In genomic region chr16:47887496-47887895, GRCh38 we compare ENCODE assay signal across 15 cellular contexts.
A peak's percentile ranks its signal among the peaks of the same experiment; 100 is the strongest.
DNase-seq lines count a peak whose midpoint lies in the region; ATAC-seq and TF ChIP-seq lines count a peak whose summit lies in the region.
"Had no signal": no experiment of that assay in that cellular context is flagged by ENCODE, and none has a peak within 500 bp of the region (broad histone marks: within the 10 kb centered on the region; RNA-seq: fewer than 3 reads in every experiment).

No MANE protein-coding gene starts in this region.

- no peaks in the 10 kb centered on the region for H3K79me2 ChIP-seq in GM23338 (replicated peaks; ENCODE audit: insufficient read depth)
- no peaks in the 10 kb centered on the region for H3K79me2 ChIP-seq in osteoblast (ENCODE audit: insufficient read depth, low read length)
- H3K79me2 ChIP-seq: parathyroid adenoma had no signal

- DNase-seq in GM23338 (ENCODE audit: low spot score), result peak; percentile 62
- DNase-seq in NCI-H526 treated with DMSO at 0.1 percent for 48 hours (lab: John Stamatoyannopoulos, UW), result peak; percentile 48
- peak; percentile 16 for DNase-seq in epithelial cell of proximal tubule (ENCODE audit: low read depth)
- peak; percentile 68 for DNase-seq in osteoblast (ENCODE audit: insufficient read length, low spot score, missing footprints)
- DNase-seq in hypothalamus (lab: John Stamatoyannopoulos, UW), result no peak
- DNase-seq in NCI-H1105 treated with DMSO at 0.1 percent for 48 hours (lab: John Stamatoyannopoulos, UW), result no peak
- no peak for DNase-seq in lower leg skin (ENCODE audit: low spot score in 2 of 2)
- DNase-seq: activated CD4-positive, alpha-beta T cell treated with anti-CD3 and anti-CD28 coated beads, Interleukin-2, amount 10 ng/mL, durations not matched to agents 7 days and 5 days; DMS 273 treated with DMSO at 0.1 percent for 48 hours; effector memory CD8-positive, alpha-beta T cell; NCI-H2081 treated with DMSO at 0.1 percent for 48 hours had no signal

- H2AFZ ChIP-seq in GM23338 (0 out of 2 replicates have a peak overlapping the region, but pooled peaks have one; percentile 1), osteoblast (ENCODE audit: low read length) (peak overlapping the region; percentile 63)
- H2AFZ ChIP-seq: parathyroid adenoma had no signal

- H3K27me3 Mint-ChIP-seq in GM23338 (ENCODE audit: insufficient read depth, low read depth, poor library complexity), result peaks cover 4% of the 10 kb centered on the region

- H3K4me1 Mint-ChIP-seq in GM23338, result peaks cover 48% of the 10 kb centered on the region
- H3K4me1 Mint-ChIP-seq: activated CD4-positive, alpha-beta T cell treated with anti-CD3 and anti-CD28 coated beads, Interleukin-2, amount 10 ng/mL, durations not matched to agents 7 days and 5 days had no signal

- H3K4me2 ChIP-seq in GM23338 (peak overlapping the region; percentile 54), osteoblast (ENCODE audit: insufficient read depth, low read length) (peak overlapping the region; percentile 58)

- peak overlapping the region; percentile 29 for H3K27ac Mint-ChIP-seq in GM23338
- H3K27ac Mint-ChIP-seq: activated CD4-positive, alpha-beta T cell treated with anti-CD3 and anti-CD28 coated beads, Interleukin-2, amount 10 ng/mL, durations not matched to agents 7 days and 5 days; activated naive CD8-positive, alpha-beta T cell; effector memory CD8-positive, alpha-beta T cell had no signal

- H3K36me3 ChIP-seq in GM23338 (ENCODE audit: insufficient read depth) (no peaks in the 10 kb centered on the region; the same call in 1 of the 2 replicates), osteoblast (ENCODE audit: insufficient read depth, low read length) (no peaks in the 10 kb centered on the region)
- H3K36me3 ChIP-seq: tibial nerve had no signal

- no peak overlapping the region; the same call in 1 of the 2 replicates for H3K4me3 ChIP-seq in GM23338
- no peak overlapping the region for H3K4me3 ChIP-seq in epithelial cell of proximal tubule (ENCODE audit: low read depth, low read length)
- no peak overlapping the region for H3K4me3 ChIP-seq in osteoblast (ENCODE audit: insufficient read depth, low read length)
- no peak overlapping the region for H3K4me3 ChIP-seq in lower leg skin (ENCODE audit: low read depth, poor library complexity, severe bottlenecking)
- H3K4me3 ChIP-seq: tibial nerve had no signal

- H3K4me1 ChIP-seq in GM23338 (ENCODE audit: insufficient read depth) (peaks cover 51% of the 10 kb centered on the region), osteoblast (ENCODE audit: insufficient read depth, low read length) (peaks cover 21% of the 10 kb centered on the region)
- H3K4me1 ChIP-seq: parathyroid adenoma, tibial nerve had no signal

- no peak for TF ChIP-seq POLR2A in lower leg skin (IDR thresholded peaks at IDR 0.05)

- ATAC-seq in GM23338, result peak; percentile 86
- ATAC-seq in HG02610 (IDR thresholded peaks at IDR 0.05; ENCODE audit: unreplicated experiment), result no peak
- ATAC-seq: effector memory CD8-positive, alpha-beta T cell had no signal

- intact Hi-C loops in lower leg skin (cut with DNase I; ENCODE audit: low total_unique reads), result no loop called here

- H3K9me3 ChIP-seq in osteoblast (ENCODE audit: low read depth, low read length), result no peaks in the 10 kb centered on the region
- H3K9me3 ChIP-seq: tibial nerve had no signal

- 0 out of 3 replicates have a peak, but pooled peaks cover 3% of the 10 kb centered on the region for H3K9me3 Mint-ChIP-seq in GM23338
- H3K9me3 Mint-ChIP-seq: activated CD4-positive, alpha-beta T cell treated with anti-CD3 and anti-CD28 coated beads, Interleukin-2, amount 10 ng/mL, durations not matched to agents 7 days and 5 days; effector memory CD8-positive, alpha-beta T cell had no signal

- H3K9me2 ChIP-seq in GM23338 (ENCODE audit: insufficient read depth), result no peaks in the 10 kb centered on the region

- H3K27me3 ChIP-seq in GM23338 (ENCODE audit: insufficient read depth), result no peaks in the 10 kb centered on the region
- H3K27me3 ChIP-seq in osteoblast (ENCODE audit: insufficient read depth, low read length), result no peaks in the 10 kb centered on the region
- H3K27me3 ChIP-seq: tibial nerve had no signal

- no peaks in the 10 kb centered on the region for H3F3A ChIP-seq in GM23338 (replicated peaks; ENCODE audit: low read depth)

- no peaks in the 10 kb centered on the region for H4K20me1 ChIP-seq in GM23338 (replicated peaks; ENCODE audit: insufficient read depth)
- no peaks in the 10 kb centered on the region for H4K20me1 ChIP-seq in osteoblast (ENCODE audit: insufficient read depth, low read length)

- H3K27ac ChIP-seq in GM23338 (ENCODE audit: low read depth), result peak overlapping the region; percentile 42
- H3K27ac ChIP-seq in osteoblast (ENCODE audit: low read depth, low read length), result peak overlapping the region; percentile 4
- H3K27ac ChIP-seq: parathyroid adenoma, tibial nerve had no signal

- WGBS in lower leg skin, 2 donors, result 34 to 36% methylated on average over 5 of the region's 5 CpGs

- no peaks in the 10 kb centered on the region for H3K36me3 Mint-ChIP-seq in GM23338 (ENCODE audit: low read depth)
- H3K36me3 Mint-ChIP-seq: activated naive CD8-positive, alpha-beta T cell had no signal

- no peak for TF ChIP-seq CTCF in GM23338 (conservative IDR thresholded peaks at IDR 0.05; ENCODE audit: low read depth in 2 of 2)
- no peak for TF ChIP-seq CTCF in epithelial cell of proximal tubule (conservative IDR thresholded peaks at IDR 0.05; ENCODE audit: low read depth, low read length)
- no peak for TF ChIP-seq CTCF in osteoblast (IDR thresholded peaks at IDR 0.05; ENCODE audit: extremely low read depth, low read depth, low read length)
- TF ChIP-seq CTCF in lower leg skin (IDR thresholded peaks at IDR 0.05), result no peak

- H3K4me3 Mint-ChIP-seq in GM23338, result no peak overlapping the region
- H3K4me3 Mint-ChIP-seq: activated CD4-positive, alpha-beta T cell treated with anti-CD3 and anti-CD28 coated beads, Interleukin-2, amount 10 ng/mL, durations not matched to agents 7 days and 5 days; activated naive CD8-positive, alpha-beta T cell; effector memory CD8-positive, alpha-beta T cell had no signal

TF ChIP-seq in GM23338, 12 proteins besides CTCF, POLR2A, EP300 and RAD21 (continues in another document):
- TF ChIP-seq, protein P1, sequence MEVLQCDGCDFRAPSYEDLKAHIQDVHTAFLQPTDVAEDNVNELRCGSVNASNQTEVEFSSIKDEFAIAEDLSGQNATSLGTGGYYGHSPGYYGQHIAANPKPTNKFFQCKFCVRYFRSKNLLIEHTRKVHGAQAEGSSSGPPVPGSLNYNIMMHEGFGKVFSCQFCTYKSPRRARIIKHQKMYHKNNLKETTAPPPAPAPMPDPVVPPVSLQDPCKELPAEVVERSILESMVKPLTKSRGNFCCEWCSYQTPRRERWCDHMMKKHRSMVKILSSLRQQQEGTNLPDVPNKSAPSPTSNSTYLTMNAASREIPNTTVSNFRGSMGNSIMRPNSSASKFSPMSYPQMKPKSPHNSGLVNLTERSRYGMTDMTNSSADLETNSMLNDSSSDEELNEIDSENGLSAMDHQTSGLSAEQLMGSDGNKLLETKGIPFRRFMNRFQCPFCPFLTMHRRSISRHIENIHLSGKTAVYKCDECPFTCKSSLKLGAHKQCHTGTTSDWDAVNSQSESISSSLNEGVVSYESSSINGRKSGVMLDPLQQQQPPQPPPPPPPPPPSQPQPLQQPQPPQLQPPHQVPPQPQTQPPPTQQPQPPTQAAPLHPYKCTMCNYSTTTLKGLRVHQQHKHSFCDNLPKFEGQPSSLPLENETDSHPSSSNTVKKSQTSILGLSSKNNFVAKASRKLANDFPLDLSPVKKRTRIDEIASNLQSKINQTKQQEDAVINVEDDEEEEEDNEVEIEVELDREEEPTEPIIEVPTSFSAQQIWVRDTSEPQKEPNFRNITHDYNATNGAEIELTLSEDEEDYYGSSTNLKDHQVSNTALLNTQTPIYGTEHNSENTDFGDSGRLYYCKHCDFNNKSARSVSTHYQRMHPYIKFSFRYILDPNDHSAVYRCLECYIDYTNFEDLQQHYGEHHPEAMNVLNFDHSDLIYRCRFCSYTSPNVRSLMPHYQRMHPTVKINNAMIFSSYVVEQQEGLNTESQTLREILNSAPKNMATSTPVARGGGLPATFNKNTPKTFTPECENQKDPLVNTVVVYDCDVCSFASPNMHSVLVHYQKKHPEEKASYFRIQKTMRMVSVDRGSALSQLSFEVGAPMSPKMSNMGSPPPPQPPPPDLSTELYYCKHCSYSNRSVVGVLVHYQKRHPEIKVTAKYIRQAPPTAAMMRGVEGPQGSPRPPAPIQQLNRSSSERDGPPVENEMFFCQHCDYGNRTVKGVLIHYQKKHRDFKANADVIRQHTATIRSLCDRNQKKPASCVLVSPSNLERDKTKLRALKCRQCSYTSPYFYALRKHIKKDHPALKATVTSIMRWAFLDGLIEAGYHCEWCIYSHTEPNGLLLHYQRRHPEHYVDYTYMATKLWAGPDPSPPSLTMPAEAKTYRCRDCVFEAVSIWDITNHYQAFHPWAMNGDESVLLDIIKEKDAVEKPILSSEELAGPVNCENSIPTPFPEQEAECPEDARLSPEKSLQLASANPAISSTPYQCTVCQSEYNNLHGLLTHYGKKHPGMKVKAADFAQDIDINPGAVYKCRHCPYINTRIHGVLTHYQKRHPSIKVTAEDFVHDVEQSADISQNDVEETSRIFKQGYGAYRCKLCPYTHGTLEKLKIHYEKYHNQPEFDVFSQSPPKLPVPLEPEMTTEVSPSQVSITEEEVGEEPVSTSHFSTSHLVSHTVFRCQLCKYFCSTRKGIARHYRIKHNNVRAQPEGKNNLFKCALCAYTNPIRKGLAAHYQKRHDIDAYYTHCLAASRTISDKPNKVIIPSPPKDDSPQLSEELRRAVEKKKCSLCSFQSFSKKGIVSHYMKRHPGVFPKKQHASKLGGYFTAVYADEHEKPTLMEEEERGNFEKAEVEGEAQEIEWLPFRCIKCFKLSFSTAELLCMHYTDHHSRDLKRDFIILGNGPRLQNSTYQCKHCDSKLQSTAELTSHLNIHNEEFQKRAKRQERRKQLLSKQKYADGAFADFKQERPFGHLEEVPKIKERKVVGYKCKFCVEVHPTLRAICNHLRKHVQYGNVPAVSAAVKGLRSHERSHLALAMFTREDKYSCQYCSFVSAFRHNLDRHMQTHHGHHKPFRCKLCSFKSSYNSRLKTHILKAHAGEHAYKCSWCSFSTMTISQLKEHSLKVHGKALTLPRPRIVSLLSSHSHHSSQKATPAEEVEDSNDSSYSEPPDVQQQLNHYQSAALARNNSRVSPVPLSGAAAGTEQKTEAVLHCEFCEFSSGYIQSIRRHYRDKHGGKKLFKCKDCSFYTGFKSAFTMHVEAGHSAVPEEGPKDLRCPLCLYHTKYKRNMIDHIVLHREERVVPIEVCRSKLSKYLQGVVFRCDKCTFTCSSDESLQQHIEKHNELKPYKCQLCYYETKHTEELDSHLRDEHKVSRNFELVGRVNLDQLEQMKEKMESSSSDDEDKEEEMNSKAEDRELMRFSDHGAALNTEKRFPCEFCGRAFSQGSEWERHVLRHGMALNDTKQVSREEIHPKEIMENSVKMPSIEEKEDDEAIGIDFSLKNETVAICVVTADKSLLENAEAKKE (CRISPR knock-in tag; IDR thresholded peaks at IDR 0.05), result 0 out of 2 replicates have a peak, but pooled peaks have one; percentile 16
- no peak for TF ChIP-seq POLR2AphosphoS5 (IDR thresholded peaks at IDR 0.05; ENCODE audit: low read depth)

Comparison
In these comparisons a context has a peak if more than half of its experiments do, and no peak if none do; other contexts are left out.
1. DNase-seq: peak in GM23338 (single experiment), NCI-H526 treated with DMSO at 0.1 percent for 48 hours (single experiment), epithelial cell of proximal tubule (single experiment) and osteoblast (single experiment); none in hypothalamus (0 of 51), NCI-H1105 treated with DMSO at 0.1 percent for 48 hours (single experiment) and lower leg skin (0 of 2).